ENCODE assay signal across 13 cellular contexts in the genomic region with DNA sequence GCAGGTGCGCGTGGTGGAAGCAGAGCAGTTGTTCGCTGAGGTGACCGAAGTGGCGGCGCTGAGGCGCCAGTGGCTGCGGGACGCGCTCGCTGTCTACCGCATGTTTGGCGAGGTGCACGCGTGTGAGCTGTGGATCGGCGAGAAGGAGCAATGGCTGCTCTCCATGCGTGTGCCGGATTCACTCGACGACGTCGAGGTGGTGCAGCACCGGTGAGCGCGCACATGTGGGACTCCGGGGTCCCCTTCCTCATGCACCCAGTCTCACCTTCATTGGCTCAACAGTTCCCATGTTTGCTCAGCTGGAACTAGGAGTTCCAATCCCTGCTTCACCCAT. TPM values are rescaled to one million over a fixed set of nuclear protein-coding genes. Genes with fewer than 3 reads are reported as not detected.
DNase-seq lines count a peak whose midpoint lies in the region; ATAC-seq, FAIRE-seq and TF ChIP-seq lines count a peak whose summit lies in the region.
"Had no signal": no experiment of that assay in that cellular context is flagged by ENCODE, and none has a peak within 500 bp of the region (broad histone marks: within the 10 kb centered on the region; RNA-seq: fewer than 3 reads in every experiment).

No MANE protein-coding gene starts in this region.

- no peak overlapping the region for H2AK5ac ChIP-seq in neuronal stem cell (ENCODE audit: low read depth, low read length)

- peaks cover 2% of the 10 kb centered on the region for H3K79me1 ChIP-seq in neuronal stem cell (ENCODE audit: low read depth, low read length)

- peak overlapping the region; percentile 91 for H2AFZ ChIP-seq in neuronal stem cell (ENCODE audit: low read length)

- no peak overlapping the region for H3K27ac Mint-ChIP-seq in activated T-helper 2 cell treated with anti-CD3 and anti-CD28 coated beads, Interferon-gamma antibody, Interleukin-2, Interleukin-4, amounts not matched to agents 10 μg/mL and 5 μg/mL and 100 μg/mL, durations not matched to agents 14 hours and 24 hours and 36 hours

- 86% methylated on average over 27 of the region's 27 CpGs for WGBS in A549 (ENCODE audit: missing lambda C conversion rate)
- WGBS in neuronal stem cell (ENCODE audit: extremely low coverage in 2 of 2, insufficient read length in 2 of 2, insufficient replicate concordance in 1 of 2), 2 donors = no CpG with 5 or more reads among the region's 27 CpGs

- H3K4me1 ChIP-seq in A549 (peaks cover 5% of the 10 kb centered on the region; the same call in 1 of the 3 replicates), neuronal stem cell (ENCODE audit: control insufficient read depth in 2 of 2, insufficient read depth in 1 of 2, low read depth in 1 of 2, low read length in 2 of 2) (peaks cover 2 to 7% of the 10 kb centered on the region in 2 donors)

- no peak overlapping the region for H2BK5ac ChIP-seq in neuronal stem cell (ENCODE audit: low read length)

- CTCF ChIA-PET in A549 (lab: Yijun Ruan, JAX) = interaction anchor here (1.1 to 6.1 kb wide), 22 partner anchors 8 to 121 kb away, joined by 3 to 35 read pairs (median 8); a partner anchor contains a TSS

- TF ChIP-seq CTCF in A549 (IDR thresholded peaks at IDR 0.05) (no peak; the same call in 2 of the 3 replicates), coronary artery (IDR thresholded peaks at IDR 0.05) (no peak)

- no peak overlapping the region for H3K14ac ChIP-seq in neuronal stem cell (ENCODE audit: low read length)

- H3K27ac ChIP-seq in A549 = no peak overlapping the region
- H3K27ac ChIP-seq in coronary artery = no peak overlapping the region
- no peak overlapping the region for H3K27ac ChIP-seq in neuronal stem cell (replicated peaks; ENCODE audit: low read length)

- H3K27me3 ChIP-seq in neuronal stem cell (ENCODE audit: control insufficient read depth in 3 of 3, insufficient read depth in 3 of 3, low read depth in 1 of 3, low read length in 3 of 3) = peaks cover 15 to 74% (median 48%) of the 10 kb centered on the region in 3 experiments

- no peaks in the 10 kb centered on the region for H3K9me3 Mint-ChIP-seq in activated T-helper 2 cell treated with anti-CD3 and anti-CD28 coated beads, Interferon-gamma antibody, Interleukin-2, Interleukin-4, amounts not matched to agents 10 μg/mL and 5 μg/mL and 100 μg/mL, durations not matched to agents 14 hours and 24 hours and 36 hours

- H3K23ac ChIP-seq in neuronal stem cell (ENCODE audit: low read depth, low read length, poor library complexity) = peak overlapping the region; percentile 60

- H3K4ac ChIP-seq in neuronal stem cell (ENCODE audit: low read length) = no peak overlapping the region

- H2BK12ac ChIP-seq in neuronal stem cell (ENCODE audit: low read length) = no peak overlapping the region

- no peak for FAIRE-seq in A549 (lab: Jason Lieb, UNC)
- FAIRE-seq in HTR-8/SVneo (lab: Jason Lieb, UNC) = peak; percentile 26
- FAIRE-seq: GM12891 had no signal

- H2BK120ac ChIP-seq in neuronal stem cell (ENCODE audit: low read depth, low read length) = peak overlapping the region; percentile 72

- POLR2A ChIA-PET in A549 (lab: Yijun Ruan, JAX) = interaction anchor here (0.7 to 1.1 kb wide), 3 partner anchors 13 to 49 kb away, joined by 3 read pairs; a partner anchor contains a TSS

- no peaks in the 10 kb centered on the region for H3K36me3 Mint-ChIP-seq in activated T-helper 2 cell treated with anti-CD3 and anti-CD28 coated beads, Interferon-gamma antibody, Interleukin-2, Interleukin-4, amounts not matched to agents 10 μg/mL and 5 μg/mL and 100 μg/mL, durations not matched to agents 14 hours and 24 hours and 36 hours (ENCODE audit: low read depth)

- intact Hi-C loops in activated T-helper 2 cell treated with anti-CD3 and anti-CD28 coated beads, Interferon-gamma antibody, Interleukin-2, Interleukin-4, amounts not matched to agents 10 μg/mL and 5 μg/mL and 100 μg/mL, durations not matched to agents 14 hours and 24 hours and 36 hours (cut with micrococcal nuclease) = no loop called here

- TF ChIP-seq RAD21 in A549 (conservative IDR thresholded peaks at IDR 0.05 in 1 of 2, IDR thresholded peaks at IDR 0.05 in 1 of 2) = no peak

- H3K4me1 Mint-ChIP-seq in activated T-helper 2 cell treated with anti-CD3 and anti-CD28 coated beads, Interferon-gamma antibody, Interleukin-2, Interleukin-4, amounts not matched to agents 10 μg/mL and 5 μg/mL and 100 μg/mL, durations not matched to agents 14 hours and 24 hours and 36 hours (ENCODE audit: low read depth) = no peaks in the 10 kb centered on the region

- DNase-seq in A549 (ENCODE audit: low read depth in 1 of 2, low spot score in 1 of 2) (no peak), HTR-8/SVneo (ENCODE audit: insufficient read length, low spot score) (no peak), coronary artery (ENCODE audit: low spot score) (no peak), neuronal stem cell (ENCODE audit: low spot score) (no peak), cortex of kidney (lab: John Stamatoyannopoulos, UW) (no peak)
- DNase-seq in activated T-helper 2 cell treated with anti-CD3 and anti-CD28 coated beads, Interferon-gamma antibody, Interleukin-2, Interleukin-4, amounts not matched to agents 10 μg/mL and 5 μg/mL and 100 μg/mL, durations not matched to agents 14 hours and 24 hours and 36 hours (ENCODE audit: low spot score) = no peak
- DNase-seq: AML-193, Karpas-422, NCI-H2029, NCI-H510A, Right ventricle myocardium superior had no signal

- H3K4me2 ChIP-seq in A549 = peak overlapping the region; percentile 83
- H3K4me2 ChIP-seq in neuronal stem cell (ENCODE audit: insufficient read depth, low read length, poor library complexity, severe bottlenecking) = peak overlapping the region; percentile 79

- peak overlapping the region; percentile 24 for H3K9ac ChIP-seq in neuronal stem cell (ENCODE audit: low read depth, low read length, poor library complexity)

- H3K4me3 Mint-ChIP-seq in activated T-helper 2 cell treated with anti-CD3 and anti-CD28 coated beads, Interferon-gamma antibody, Interleukin-2, Interleukin-4, amounts not matched to agents 10 μg/mL and 5 μg/mL and 100 μg/mL, durations not matched to agents 14 hours and 24 hours and 36 hours (ENCODE audit: low read depth) = no peak overlapping the region

- peaks cover 37% of the 10 kb centered on the region for H3K27me3 Mint-ChIP-seq in activated T-helper 2 cell treated with anti-CD3 and anti-CD28 coated beads, Interferon-gamma antibody, Interleukin-2, Interleukin-4, amounts not matched to agents 10 μg/mL and 5 μg/mL and 100 μg/mL, durations not matched to agents 14 hours and 24 hours and 36 hours (ENCODE audit: low read depth)

- H3K36me3 ChIP-seq in neuronal stem cell (replicated peaks in 1 of 2; ENCODE audit: control insufficient read depth in 2 of 2, insufficient read depth in 2 of 2, low read length in 2 of 2) = no peaks in the 10 kb centered on the region

- H3K9me3 ChIP-seq in A549 (no peaks in the 10 kb centered on the region), neuronal stem cell (replicated peaks in 1 of 2; ENCODE audit: control insufficient read depth in 2 of 2, insufficient read depth in 1 of 2, low read depth in 1 of 2, low read length in 2 of 2) (peaks cover 0 to 14% of the 10 kb centered on the region in 2 donors)

- no peak for TF ChIP-seq EP300 in A549 (IDR thresholded peaks at IDR 0.05)

- no peak overlapping the region for H4K8ac ChIP-seq in neuronal stem cell (ENCODE audit: low read depth, low read length)

- no peak for TF ChIP-seq POLR2A in A549 (IDR thresholded peaks at IDR 0.05; ENCODE audit: low read length)

- peak overlapping the region; percentile 37; the same call in 2 of the 3 replicates for H3K4me3 ChIP-seq in A549
- peak overlapping the region; percentile 52 for H3K4me3 ChIP-seq in coronary artery
- peak overlapping the region in 1 of 2 donors; percentile 3 for H3K4me3 ChIP-seq in neuronal stem cell (ENCODE audit: low read length in 2 of 2)

- ATAC-seq in A549 (no peak), GM21381 (IDR thresholded peaks at IDR 0.05; ENCODE audit: unreplicated experiment) (no peak)

- no peak overlapping the region for H4K91ac ChIP-seq in neuronal stem cell (ENCODE audit: low read depth, low read length, poor library complexity)

- no peak overlapping the region for H2BK15ac ChIP-seq in neuronal stem cell (ENCODE audit: low read length)

- H3K18ac ChIP-seq in neuronal stem cell (ENCODE audit: low read length) = peak overlapping the region; percentile 4

RNA-seq across cellular contexts. Expression of a gene that starts 46.5 kb away (rescaled TPM):
- polyA plus RNA-seq in A549 (2011; rRNA removed) (1.4 and 2.2 TPM in 2 replicates), A549 (2017; fragmentation: RNase III; extraction: RNeasy Plus Mini Kit Qiagen cat#74134 plus additional on column Dnase treatment) (1.2 to 2.0 TPM (median 1.4 TPM) in 3 replicates)
- 2.0 TPM in 2 replicates for polyA plus RNA-seq in A549 (2012; cell fraction: cytosol; rRNA removed)
- 3.9 and 4.2 TPM in 2 replicates for polyA plus RNA-seq in A549 (2012; cell fraction: nucleus; rRNA removed)
- polyA minus RNA-seq in A549 (2011; rRNA and poly(A)+ RNA removed) = 1.1 and 1.2 TPM in 2 replicates
- 1.4 TPM for polyA plus RNA-seq in neuronal stem cell (2013, experiment 1 of 2)
- polyA plus RNA-seq in neuronal stem cell (2013, experiment 2 of 2) = 2.0 TPM
- total RNA-seq in activated T-helper 2 cell treated with anti-CD3 and anti-CD28 coated beads, Interferon-gamma antibody, Interleukin-2, Interleukin-4, amounts not matched to agents 10 μg/mL and 5 μg/mL and 100 μg/mL, durations not matched to agents 14 hours and 24 hours and 36 hours = 0.30 and 0.57 TPM in 2 replicates

RNA-seq across cellular contexts. Expression of a gene that starts 47.8 kb away (rescaled TPM):
- 202 and 241 TPM in 2 replicates for polyA plus RNA-seq in A549 (2011; rRNA removed)
- 713 and 819 TPM in 2 replicates for polyA plus RNA-seq in A549 (2012; cell fraction: cytosol; rRNA removed)
- polyA plus RNA-seq in A549 (2012; cell fraction: nucleus; rRNA removed) = 565 and 810 TPM in 2 replicates
- 280 to 298 TPM (median 296 TPM) in 3 replicates for polyA plus RNA-seq in A549 (2017; fragmentation: RNase III; extraction: RNeasy Plus Mini Kit Qiagen cat#74134 plus additional on column Dnase treatment)
- polyA minus RNA-seq in A549 (2011; rRNA and poly(A)+ RNA removed) = 192 and 225 TPM in 2 replicates
- polyA plus RNA-seq in neuronal stem cell (2013, experiment 1 of 2) = 25.7 TPM
- polyA plus RNA-seq in neuronal stem cell (2013, experiment 2 of 2) = 25.5 TPM
- total RNA-seq in activated T-helper 2 cell treated with anti-CD3 and anti-CD28 coated beads, Interferon-gamma antibody, Interleukin-2, Interleukin-4, amounts not matched to agents 10 μg/mL and 5 μg/mL and 100 μg/mL, durations not matched to agents 14 hours and 24 hours and 36 hours = 10.4 and 11.3 TPM in 2 replicates
